32 cellular contexts compared by ENCODE assay signal in genomic region chr16:58045096-58045495, GRCh38.
"Had no signal": no experiment of that assay in that cellular context is flagged by ENCODE, and none has a peak within 500 bp of the region (broad histone marks: within the 10 kb centered on the region; RNA-seq: fewer than 3 reads in every experiment).

No MANE protein-coding gene starts in this region.

- H3K27ac ChIP-seq: adrenal gland, body of pancreas, colonic mucosa, dorsolateral prefrontal cortex, esophagus muscularis mucosa, foreskin keratinocyte, gastrocnemius medialis had no signal

- H3K9me3 ChIP-seq: adrenal gland, body of pancreas, colonic mucosa, esophagus muscularis mucosa, gastrocnemius medialis had no signal

- H3K27me3 ChIP-seq: adrenal gland, body of pancreas, colonic mucosa, dorsolateral prefrontal cortex, esophagus muscularis mucosa, foreskin keratinocyte, gastrocnemius medialis had no signal

- H3K4me1 Mint-ChIP-seq: activated CD4-positive, alpha-beta T cell treated with anti-CD3 and anti-CD28 coated beads for 36 hours; activated CD4-positive, alpha-beta T cell treated with anti-CD3 and anti-CD28 coated beads, Interleukin-2, amount 10 ng/mL, durations not matched to agents 24 days and 14 days; activated CD8-positive, alpha-beta memory T cell treated with anti-CD3 and anti-CD28 coated beads, Interleukin-2, amount 10 ng/mL, durations not matched to agents 7 days and 5 days; activated naive CD4-positive, alpha-beta T cell treated with anti-CD3 and anti-CD28 coated beads, Interleukin-2, amount 50 U/mL, for 24 hours; activated naive CD8-positive, alpha-beta T cell treated with anti-CD3 and anti-CD28 coated beads for 36 hours; activated naive CD8-positive, alpha-beta T cell treated with anti-CD3 and anti-CD28 coated beads, Interleukin-2, amount 50 U/mL, for 24 hours had no signal

- ATAC-seq: activated CD4-positive, alpha-beta T cell treated with anti-CD3 and anti-CD28 coated beads for 36 hours; activated CD8-positive, alpha-beta memory T cell treated with anti-CD3 and anti-CD28 coated beads, Interleukin-2, amount 10 ng/mL, durations not matched to agents 7 days and 5 days; activated CD8-positive, alpha-beta T cell treated with anti-CD3 and anti-CD28 coated beads, Interleukin-2, amount 10 ng/mL, durations not matched to agents 7 days and 5 days; activated naive CD8-positive, alpha-beta T cell treated with anti-CD3 and anti-CD28 coated beads, Interleukin-2, amount 50 U/mL, for 24 hours; foreskin keratinocyte; gastrocnemius medialis had no signal

- H3K27ac Mint-ChIP-seq: activated CD4-positive, alpha-beta memory T cell treated with anti-CD3 and anti-CD28 coated beads for 36 hours; activated CD4-positive, alpha-beta T cell treated with anti-CD3 and anti-CD28 coated beads for 36 hours; activated CD4-positive, alpha-beta T cell treated with anti-CD3 and anti-CD28 coated beads, Interleukin-2, amount 10 ng/mL, durations not matched to agents 24 days and 14 days; activated CD8-positive, alpha-beta memory T cell treated with anti-CD3 and anti-CD28 coated beads, Interleukin-2, amount 10 ng/mL, durations not matched to agents 7 days and 5 days; activated CD8-positive, alpha-beta T cell treated with anti-CD3 and anti-CD28 coated beads, Interleukin-2, amount 10 ng/mL, durations not matched to agents 7 days and 5 days; activated naive CD4-positive, alpha-beta T cell treated with anti-CD3 and anti-CD28 coated beads for 36 hours; activated naive CD4-positive, alpha-beta T cell treated with anti-CD3 and anti-CD28 coated beads, Interleukin-2, amount 50 U/mL, for 24 hours; activated naive CD8-positive, alpha-beta T cell treated with anti-CD3 and anti-CD28 coated beads for 36 hours; activated naive CD8-positive, alpha-beta T cell treated with anti-CD3 and anti-CD28 coated beads, Interleukin-2, amount 50 U/mL, for 24 hours; activated T-helper 1 cell treated with anti-CD3 and anti-CD28 coated beads, Interleukin-12 subunit alpha, Interleukin-12 subunit beta, Interleukin-2, Interleukin-4 antibody, amounts not matched to agents 30 ng/mL and 10 ng/mL and 1 ng/mL, durations not matched to agents 14 hours and 24 hours and 36 hours; activated T-helper 2 cell treated with anti-CD3 and anti-CD28 coated beads, Interferon-gamma antibody, Interleukin-2, Interleukin-4, amounts not matched to agents 10 μg/mL and 5 μg/mL and 100 μg/mL, durations not matched to agents 14 hours and 24 hours and 36 hours had no signal

- DNase-seq: activated CD4-positive, alpha-beta memory T cell treated with anti-CD3 and anti-CD28 coated beads for 36 hours; activated CD4-positive, alpha-beta T cell treated with anti-CD3 and anti-CD28 coated beads for 36 hours; activated CD4-positive, alpha-beta T cell treated with anti-CD3 and anti-CD28 coated beads, Interleukin-2, amount 10 ng/mL, durations not matched to agents 24 days and 14 days; activated CD4-positive, CD25-positive, alpha-beta regulatory T cell; activated CD4-positive, CD25-positive, alpha-beta regulatory T cell treated with anti-CD3 and anti-CD28 coated beads, Interleukin-2, amount 50 U/mL, for 72 hours; activated CD8-positive, alpha-beta memory T cell treated with anti-CD3 and anti-CD28 coated beads, Interleukin-2, amount 10 ng/mL, durations not matched to agents 7 days and 5 days; activated CD8-positive, alpha-beta memory T cell treated with anti-CD3 and anti-CD28 coated beads, Interleukin-2, amount 50 U/mL, for 4 hours; activated CD8-positive, alpha-beta T cell treated with anti-CD3 and anti-CD28 coated beads, Interleukin-2, amount 10 ng/mL, durations not matched to agents 7 days and 5 days; activated effector memory CD4-positive, alpha-beta T cell treated with anti-CD3 and anti-CD28 coated beads, Interleukin-2, amount 50 U/mL, for 16 hours; activated naive CD4-positive, alpha-beta T cell treated with anti-CD3 and anti-CD28 coated beads for 36 hours; activated naive CD8-positive, alpha-beta T cell treated with anti-CD3 and anti-CD28 coated beads for 36 hours; activated naive CD8-positive, alpha-beta T cell treated with anti-CD3 and anti-CD28 coated beads, Interleukin-2, amount 50 U/mL, for 24 hours; activated T-cell treated with anti-CD3 and anti-CD28 coated beads, Interleukin-2, amount 50 U/mL, for 1 hour; activated T-cell treated with anti-CD3 and anti-CD28 coated beads, Interleukin-2, amount 50 U/mL, for 48 hours; adrenal gland; amygdala; aorta; central memory CD4-positive, alpha-beta T cell; cerebellar nuclear complex; colonic mucosa; dorsolateral prefrontal cortex; effector memory CD4-positive, alpha-beta T cell; erythroblast; foreskin keratinocyte; gastrocnemius medialis; glutamatergic neuron; T-helper 2 cell had no signal

- H3K4me1 ChIP-seq: adrenal gland, colonic mucosa, foreskin keratinocyte had no signal

- H3K27me3 Mint-ChIP-seq: activated CD4-positive, alpha-beta memory T cell treated with anti-CD3 and anti-CD28 coated beads for 36 hours; activated CD4-positive, alpha-beta T cell treated with anti-CD3 and anti-CD28 coated beads for 36 hours; activated CD4-positive, alpha-beta T cell treated with anti-CD3 and anti-CD28 coated beads, Interleukin-2, amount 10 ng/mL, durations not matched to agents 24 days and 14 days; activated CD8-positive, alpha-beta memory T cell treated with anti-CD3 and anti-CD28 coated beads, Interleukin-2, amount 10 ng/mL, durations not matched to agents 7 days and 5 days; activated naive CD4-positive, alpha-beta T cell treated with anti-CD3 and anti-CD28 coated beads, Interleukin-2, amount 50 U/mL, for 24 hours; activated naive CD8-positive, alpha-beta T cell treated with anti-CD3 and anti-CD28 coated beads for 36 hours; activated naive CD8-positive, alpha-beta T cell treated with anti-CD3 and anti-CD28 coated beads, Interleukin-2, amount 50 U/mL, for 24 hours had no signal

- H3K4me3 ChIP-seq: adrenal gland, body of pancreas, colonic mucosa, dorsolateral prefrontal cortex, esophagus muscularis mucosa, gastrocnemius medialis had no signal

- H3K4me3 Mint-ChIP-seq: activated CD4-positive, alpha-beta memory T cell treated with anti-CD3 and anti-CD28 coated beads for 36 hours; activated CD4-positive, alpha-beta T cell treated with anti-CD3 and anti-CD28 coated beads for 36 hours; activated CD4-positive, alpha-beta T cell treated with anti-CD3 and anti-CD28 coated beads, Interleukin-2, amount 10 ng/mL, durations not matched to agents 24 days and 14 days; activated CD8-positive, alpha-beta memory T cell treated with anti-CD3 and anti-CD28 coated beads, Interleukin-2, amount 10 ng/mL, durations not matched to agents 7 days and 5 days; activated CD8-positive, alpha-beta T cell treated with anti-CD3 and anti-CD28 coated beads, Interleukin-2, amount 10 ng/mL, durations not matched to agents 7 days and 5 days; activated naive CD4-positive, alpha-beta T cell treated with anti-CD3 and anti-CD28 coated beads for 36 hours; activated naive CD4-positive, alpha-beta T cell treated with anti-CD3 and anti-CD28 coated beads, Interleukin-2, amount 50 U/mL, for 24 hours; activated naive CD8-positive, alpha-beta T cell treated with anti-CD3 and anti-CD28 coated beads for 36 hours; activated naive CD8-positive, alpha-beta T cell treated with anti-CD3 and anti-CD28 coated beads, Interleukin-2, amount 50 U/mL, for 24 hours; activated T-helper 1 cell treated with anti-CD3 and anti-CD28 coated beads, Interleukin-12 subunit alpha, Interleukin-12 subunit beta, Interleukin-2, Interleukin-4 antibody, amounts not matched to agents 30 ng/mL and 10 ng/mL and 1 ng/mL, durations not matched to agents 14 hours and 24 hours and 36 hours had no signal

- H3K36me3 Mint-ChIP-seq: activated CD4-positive, alpha-beta memory T cell treated with anti-CD3 and anti-CD28 coated beads for 36 hours; activated CD8-positive, alpha-beta memory T cell treated with anti-CD3 and anti-CD28 coated beads, Interleukin-2, amount 10 ng/mL, durations not matched to agents 7 days and 5 days; activated naive CD4-positive, alpha-beta T cell treated with anti-CD3 and anti-CD28 coated beads, Interleukin-2, amount 50 U/mL, for 24 hours; activated naive CD8-positive, alpha-beta T cell treated with anti-CD3 and anti-CD28 coated beads for 36 hours had no signal

- H3K9me3 Mint-ChIP-seq: activated CD4-positive, alpha-beta memory T cell treated with anti-CD3 and anti-CD28 coated beads for 36 hours; activated CD4-positive, alpha-beta T cell treated with anti-CD3 and anti-CD28 coated beads, Interleukin-2, amount 10 ng/mL, durations not matched to agents 24 days and 14 days; activated naive CD4-positive, alpha-beta T cell treated with anti-CD3 and anti-CD28 coated beads for 36 hours; activated naive CD4-positive, alpha-beta T cell treated with anti-CD3 and anti-CD28 coated beads, Interleukin-2, amount 50 U/mL, for 24 hours; activated naive CD8-positive, alpha-beta T cell treated with anti-CD3 and anti-CD28 coated beads for 36 hours; activated naive CD8-positive, alpha-beta T cell treated with anti-CD3 and anti-CD28 coated beads, Interleukin-2, amount 50 U/mL, for 24 hours; activated T-helper 1 cell treated with anti-CD3 and anti-CD28 coated beads, Interleukin-12 subunit alpha, Interleukin-12 subunit beta, Interleukin-2, Interleukin-4 antibody, amounts not matched to agents 30 ng/mL and 10 ng/mL and 1 ng/mL, durations not matched to agents 14 hours and 24 hours and 36 hours; activated T-helper 2 cell treated with anti-CD3 and anti-CD28 coated beads, Interferon-gamma antibody, Interleukin-2, Interleukin-4, amounts not matched to agents 10 μg/mL and 5 μg/mL and 100 μg/mL, durations not matched to agents 14 hours and 24 hours and 36 hours had no signal
